Comparison of ENCODE assay signal across 8 cellular contexts in genomic region chr10:34994565-34995142, GRCh38.
DNase-seq lines count a peak whose midpoint lies in the region; ATAC-seq, FAIRE-seq and TF ChIP-seq lines count a peak whose summit lies in the region.

No MANE protein-coding gene starts in this region.

- 5 to 12% methylated on average over 7 of the region's 7 CpGs for WGBS in pancreas, 2 donors

- H3K9me2 ChIP-seq in OCI-LY7 (ENCODE audit: insufficient read depth, low read length) = no peaks in the 10 kb centered on the region

- ATAC-seq in GM19467 (IDR thresholded peaks at IDR 0.05; ENCODE audit: unreplicated experiment) = peak; percentile 82
- ATAC-seq in HG03520 (IDR thresholded peaks at IDR 0.05; ENCODE audit: unreplicated experiment) = peak; percentile 96
- peak; percentile 83 for ATAC-seq in foreskin keratinocyte
- peak; percentile 85 to 97 (median 92) for ATAC-seq in pancreas

- no peak for TF ChIP-seq POLR2A in uterus (IDR thresholded peaks at IDR 0.05)

- no peak overlapping the region for H3K4me2 ChIP-seq in OCI-LY7 (ENCODE audit: low read length)

- BruUV-seq in OCI-LY7 (replicated peaks; lab: Mats Ljungman, UMichigan) = no TSS peak

- H3K9me3 ChIP-seq in OCI-LY7 (ENCODE audit: low read length) (no peaks in the 10 kb centered on the region), pancreas (no peaks in the 10 kb centered on the region), uterus (no peaks in the 10 kb centered on the region)

- no peak overlapping the region for H2AFZ ChIP-seq in OCI-LY7 (ENCODE audit: low read length)

- no peak for FAIRE-seq in pancreas (lab: Jason Lieb, UNC)

- no peaks in the 10 kb centered on the region for H4K20me1 ChIP-seq in OCI-LY7 (ENCODE audit: insufficient read depth, low read length)

- H3K27me3 ChIP-seq in foreskin keratinocyte = no peaks in the 10 kb centered on the region
- H3K27me3 ChIP-seq in pancreas = no peaks in the 10 kb centered on the region
- H3K27me3 ChIP-seq in uterus = no peaks in the 10 kb centered on the region

- DNase-seq in DMS153 (lab: John Stamatoyannopoulos, UW) (peak; percentile 1), OCI-LY7 (ENCODE audit: low spot score) (peak; percentile 69), activated T-cell treated with anti-CD3 and anti-CD28 coated beads for 48 hours (ENCODE audit: low read depth) (peak; percentile 22), foreskin keratinocyte (peak; percentile 80 to 89), pancreas (peak; percentile 37 to 72 (median 65)), uterus (peak in 1 of 2 donors; percentile 21)

- CTCF ChIA-PET in OCI-LY7 (lab: Charles Lee; ENCODE audit: unreplicated experiment) = no interaction called here

- POLR2A ChIA-PET in OCI-LY7 (lab: Charles Lee) = interaction anchor here (0.6 to 0.9 kb wide), 3 partner anchors 127 to 1506 kb away, joined by 3 read pairs; no protein-coding TSS in a partner anchor

- no peaks in the 10 kb centered on the region for H3K79me2 ChIP-seq in OCI-LY7 (ENCODE audit: insufficient read depth, low read depth, low read length)

- TF ChIP-seq CTCF in OCI-LY7 (conservative IDR thresholded peaks at IDR 0.05; ENCODE audit: low read length) (peak; percentile 83), foreskin keratinocyte (conservative IDR thresholded peaks at IDR 0.05) (peak; percentile 98), pancreas (IDR thresholded peaks at IDR 0.05) (peak; percentile 36 to 53 (median 48)), uterus (IDR thresholded peaks at IDR 0.05) (peak; percentile 34 to 55 (median 42))

- intact Hi-C loops in OCI-LY7 (cut with micrococcal nuclease; ENCODE audit: unreplicated experiment) (loop anchor here (2.0 kb wide), 1 partner anchor 224 kb away; no protein-coding TSS in a partner anchor), pancreas (cut with DNase I) (no loop called here), uterus (cut with DNase I; ENCODE audit: low total_unique reads) (no loop called here)

- no peak overlapping the region for H3K4me3 ChIP-seq in OCI-LY7 (ENCODE audit: low read depth, low read length, poor library complexity, severe bottlenecking)
- no peak overlapping the region for H3K4me3 ChIP-seq in pancreas
- no peak overlapping the region for H3K4me3 ChIP-seq in uterus

- H3K36me3 ChIP-seq in OCI-LY7 (ENCODE audit: insufficient read depth, low read length) (no peaks in the 10 kb centered on the region), pancreas (no peaks in the 10 kb centered on the region), uterus (no peaks in the 10 kb centered on the region)

- H3K4me1 ChIP-seq in OCI-LY7 (ENCODE audit: insufficient read depth, low read length, poor library complexity, severe bottlenecking) (no peaks in the 10 kb centered on the region), foreskin keratinocyte (peaks cover 25% of the 10 kb centered on the region), pancreas (no peaks in the 10 kb centered on the region), uterus (no peaks in the 10 kb centered on the region)

- H3K27ac ChIP-seq in OCI-LY7 (ENCODE audit: low read depth, low read length, poor library complexity, severe bottlenecking) (no peak overlapping the region), foreskin keratinocyte (no peak overlapping the region), pancreas (peak overlapping the region; percentile 9 to 51 (median 13)), uterus (no peak overlapping the region)

Comparison
In these comparisons a context has a peak if more than half of its experiments do, and no peak if none do; other contexts are left out.
1. H3K27ac ChIP-seq: peak in pancreas (4 of 4); none in OCI-LY7 (single experiment), foreskin keratinocyte (single experiment) and uterus (0 of 2).
2. CTCF ChIP-seq: peak in every context shown above with its lines; median percentile 98 in foreskin keratinocyte; 83 in OCI-LY7; 48 in pancreas; 42 in uterus.
3. Peak in every context shown above with its lines, with median percentiles within 50 percentile points of each other: ATAC-seq.